11 cellular contexts compared by ENCODE assay signal in the genomic region with DNA sequence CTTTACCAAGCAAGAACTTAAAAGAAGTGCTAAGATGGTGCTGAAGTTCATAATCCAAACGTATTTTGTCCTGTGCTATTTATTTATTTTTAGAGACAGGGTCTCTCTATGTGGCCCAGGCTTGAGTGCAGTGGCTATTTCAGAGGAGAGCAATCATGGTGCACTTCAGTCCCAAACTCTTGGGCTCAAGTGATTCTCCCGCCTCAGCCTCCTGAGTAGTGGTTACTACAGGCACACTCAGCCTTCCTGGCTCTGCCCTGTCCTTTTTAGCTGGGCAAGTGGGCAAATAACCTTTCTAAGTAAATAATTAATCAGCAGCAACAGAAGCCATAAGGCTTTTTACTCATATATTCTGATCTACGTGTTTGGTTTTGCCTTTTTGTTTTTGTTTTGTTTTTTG. TPM values are rescaled to one million over a fixed set of nuclear protein-coding genes. Genes with fewer than 3 reads are reported as not detected.
DNase-seq lines count a peak whose midpoint lies in the region; ATAC-seq and TF ChIP-seq lines count a peak whose summit lies in the region.
"Had no signal": no experiment of that assay in that cellular context is flagged by ENCODE, and none has a peak within 500 bp of the region (broad histone marks: within the 10 kb centered on the region; RNA-seq: fewer than 3 reads in every experiment).

No MANE protein-coding gene starts in this region.

- peak overlapping the region; percentile 83 for H3K4me2 ChIP-seq in OCI-LY3 (ENCODE audit: low read length)

- 66 to 84% methylated on average over 3 of the region's 3 CpGs for WGBS in gastroesophageal sphincter (ENCODE audit: low coverage in 1 of 2), 2 donors

- H3K9me3 ChIP-seq in OCI-LY3 (ENCODE audit: insufficient read depth, low read length) (no peaks in the 10 kb centered on the region), duodenal mucosa (ENCODE audit: control insufficient read depth in 1 of 2, low read length in 2 of 2) (no peaks in the 10 kb centered on the region), gastroesophageal sphincter (no peaks in the 10 kb centered on the region)

- ATAC-seq in activated T-cell treated with anti-CD3 and anti-CD28 coated beads, Interleukin-2, amount 50 U/mL, for 4 hours, result no peak
- ATAC-seq in stimulated activated effector memory CD8-positive, alpha-beta T cell treated with anti-CD3 and anti-CD28 coated beads, Interleukin-12 subunit alpha, Interleukin-12 subunit beta, amount 100 ng/mL, for 72 hours, result no peak
- ATAC-seq in gastroesophageal sphincter, result no peak
- ATAC-seq: activated CD4-positive, CD25-positive, alpha-beta regulatory T cell treated with anti-CD3 and anti-CD28 coated beads, Interleukin-2, amount 50 U/mL, for 24 hours had no signal

- H3K27ac ChIP-seq in OCI-LY3 (ENCODE audit: low read length), result 0 out of 2 replicates have a peak overlapping the region, but pooled peaks have one; percentile 3
- H3K27ac ChIP-seq in duodenal mucosa (ENCODE audit: low read depth, low read length), result peak overlapping the region; percentile 8
- H3K27ac ChIP-seq in gastroesophageal sphincter, result no peak overlapping the region
- H3K27ac ChIP-seq: C4-2B had no signal

- H3K9me3 Mint-ChIP-seq in activated T-cell treated with anti-CD3 and anti-CD28 coated beads, Interleukin-2, amount 50 U/mL, for 4 hours, result no peaks in the 10 kb centered on the region
- no peaks in the 10 kb centered on the region for H3K9me3 Mint-ChIP-seq in stimulated activated effector memory CD8-positive, alpha-beta T cell treated with anti-CD3 and anti-CD28 coated beads, Interleukin-12 subunit alpha, Interleukin-12 subunit beta, amount 100 ng/mL, for 72 hours

- peak overlapping the region; percentile 98 for H3K27ac Mint-ChIP-seq in stimulated activated effector memory CD8-positive, alpha-beta T cell treated with anti-CD3 and anti-CD28 coated beads, Interleukin-12 subunit alpha, Interleukin-12 subunit beta, amount 100 ng/mL, for 72 hours

- H3K79me2 ChIP-seq in OCI-LY3 (ENCODE audit: low read length), result peaks cover 82% of the 10 kb centered on the region

- TF ChIP-seq CTCF in OCI-LY3 (IDR thresholded peaks at IDR 0.05; ENCODE audit: low read depth, low read length) (no peak), gastroesophageal sphincter (IDR thresholded peaks at IDR 0.05) (no peak)

- H3K4me3 Mint-ChIP-seq in activated T-cell treated with anti-CD3 and anti-CD28 coated beads, Interleukin-2, amount 50 U/mL, for 4 hours, result peak overlapping the region; percentile 20
- peak overlapping the region; percentile 82 for H3K4me3 Mint-ChIP-seq in stimulated activated effector memory CD8-positive, alpha-beta T cell treated with anti-CD3 and anti-CD28 coated beads, Interleukin-12 subunit alpha, Interleukin-12 subunit beta, amount 100 ng/mL, for 72 hours

- no peak for TF ChIP-seq EP300 in gastroesophageal sphincter (IDR thresholded peaks at IDR 0.05)

- H2AFZ ChIP-seq in OCI-LY3 (ENCODE audit: low read depth, low read length), result no peak overlapping the region

- H3K4me1 ChIP-seq in OCI-LY3 (ENCODE audit: low read length) (peaks cover 26% of the 10 kb centered on the region), duodenal mucosa (ENCODE audit: control insufficient read depth in 1 of 2, insufficient read depth in 2 of 2, low read length in 2 of 2) (peaks cover 38 to 43% of the 10 kb centered on the region in 2 donors), gastroesophageal sphincter (peaks cover 0 to 28% (median 8%) of the 10 kb centered on the region in 3 donors)

- 0 out of 2 replicates have a peak overlapping the region, but pooled peaks have one; percentile 13 for H3K9ac ChIP-seq in OCI-LY3 (ENCODE audit: low read length)
- H3K9ac ChIP-seq in duodenal mucosa (ENCODE audit: low read depth in 1 of 2, low read length in 2 of 2), result peak overlapping the region in 1 of 2 donors; percentile 62

- no peak for DNase-seq in activated T-cell treated with anti-CD3 and anti-CD28 coated beads, Interleukin-2, amount 50 U/mL, for 4 hours
- DNase-seq in activated T-cell treated with anti-CD3 and anti-CD28 coated beads for 4 hours (no peak), HUDEP-2 (lab: John Stamatoyannopoulos, UW; ENCODE audit: unreplicated experiment in 76 of 76) (no peak), G401 (ENCODE audit: low spot score) (no peak)
- DNase-seq in stimulated activated effector memory CD8-positive, alpha-beta T cell treated with anti-CD3 and anti-CD28 coated beads, Interleukin-12 subunit alpha, Interleukin-12 subunit beta, amount 100 ng/mL, for 72 hours (ENCODE audit: low spot score in 2 of 2), result no peak
- DNase-seq: retina had no signal

- H3K27me3 Mint-ChIP-seq in activated T-cell treated with anti-CD3 and anti-CD28 coated beads, Interleukin-2, amount 50 U/mL, for 4 hours (ENCODE audit: low read depth), result no peaks in the 10 kb centered on the region

- in situ Hi-C loops in G401 (cut with HindIII; ENCODE audit: low sequenced_read_pairs), result no loop called here

- H3K27me3 ChIP-seq in OCI-LY3 (ENCODE audit: low read depth, low read length), result no peaks in the 10 kb centered on the region; the same call in 1 of the 2 replicates
- H3K27me3 ChIP-seq in duodenal mucosa (ENCODE audit: control insufficient read depth in 1 of 2, insufficient read depth in 2 of 2, low read length in 2 of 2), result no peaks in the 10 kb centered on the region
- no peaks in the 10 kb centered on the region for H3K27me3 ChIP-seq in gastroesophageal sphincter

- peak overlapping the region; percentile 90; the same call in 1 of the 2 replicates for H3K4me3 ChIP-seq in OCI-LY3 (ENCODE audit: low read length)
- peak overlapping the region in 1 of 2 donors; percentile 10 for H3K4me3 ChIP-seq in duodenal mucosa (ENCODE audit: low read depth in 1 of 2, low read length in 2 of 2)
- no peak overlapping the region for H3K4me3 ChIP-seq in gastroesophageal sphincter

- no peaks in the 10 kb centered on the region for H3K36me3 Mint-ChIP-seq in activated T-cell treated with anti-CD3 and anti-CD28 coated beads, Interleukin-2, amount 50 U/mL, for 4 hours (ENCODE audit: insufficient read depth)
- peaks cover 49% of the 10 kb centered on the region for H3K36me3 Mint-ChIP-seq in stimulated activated effector memory CD8-positive, alpha-beta T cell treated with anti-CD3 and anti-CD28 coated beads, Interleukin-12 subunit alpha, Interleukin-12 subunit beta, amount 100 ng/mL, for 72 hours

- H3K36me3 ChIP-seq in OCI-LY3 (replicated peaks; ENCODE audit: low read depth, low read length) (peaks cover 16% of the 10 kb centered on the region), duodenal mucosa (ENCODE audit: control insufficient read depth in 1 of 2, insufficient read depth in 2 of 2, low read length in 2 of 2) (peaks cover 0 to 3% of the 10 kb centered on the region in 2 donors), gastroesophageal sphincter (no peaks in the 10 kb centered on the region)

- peaks cover 55% of the 10 kb centered on the region for H4K20me1 ChIP-seq in OCI-LY3 (ENCODE audit: insufficient read depth, low read length)

- peaks cover 43% of the 10 kb centered on the region for H3K4me1 Mint-ChIP-seq in activated T-cell treated with anti-CD3 and anti-CD28 coated beads, Interleukin-2, amount 50 U/mL, for 4 hours (ENCODE audit: low read depth)
- H3K4me1 Mint-ChIP-seq in stimulated activated effector memory CD8-positive, alpha-beta T cell treated with anti-CD3 and anti-CD28 coated beads, Interleukin-12 subunit alpha, Interleukin-12 subunit beta, amount 100 ng/mL, for 72 hours, result peaks cover 45% of the 10 kb centered on the region

- no peak for TF ChIP-seq POLR2A in gastroesophageal sphincter (IDR thresholded peaks at IDR 0.05)

RNA-seq across cellular contexts. Expression of gene NSD2, which starts 2.6 kb away (rescaled TPM):
- 10 to 100 TPM; 84.0 to 97.0 (median 91.0) TPM for total RNA-seq in activated T-cell treated with anti-CD3 and anti-CD28 coated beads, Interleukin-2, amount 50 U/mL, for 4 hours
- total RNA-seq in gastroesophageal sphincter, result 10 to 100 TPM; 37.8 to 47.3 (median 39.4) TPM
- 44.4 and 86.9 TPM in 2 replicates for total RNA-seq in G401 (2014; rRNA removed; shearing (Covaris generic))

RNA-seq across cellular contexts. Expression of gene LETM1, which starts 17.8 kb away (rescaled TPM):
- 100 to 1,000 TPM; 128 to 141 (median 133) TPM for total RNA-seq in activated T-cell treated with anti-CD3 and anti-CD28 coated beads, Interleukin-2, amount 50 U/mL, for 4 hours
- 10 to 100 TPM; 24.0 to 29.2 (median 26.9) TPM for total RNA-seq in gastroesophageal sphincter
- 67.5 and 83.2 TPM in 2 replicates for total RNA-seq in G401 (2014; rRNA removed; shearing (Covaris generic))

Comparison
In these comparisons a context has a peak if more than half of its experiments do, and no peak if none do; other contexts are left out.
1. H3K27ac ChIP-seq: peak in OCI-LY3 (single experiment) and duodenal mucosa (single experiment); none in gastroesophageal sphincter (0 of 4).